29 cellular contexts compared by ENCODE assay signal in the genomic region with DNA sequence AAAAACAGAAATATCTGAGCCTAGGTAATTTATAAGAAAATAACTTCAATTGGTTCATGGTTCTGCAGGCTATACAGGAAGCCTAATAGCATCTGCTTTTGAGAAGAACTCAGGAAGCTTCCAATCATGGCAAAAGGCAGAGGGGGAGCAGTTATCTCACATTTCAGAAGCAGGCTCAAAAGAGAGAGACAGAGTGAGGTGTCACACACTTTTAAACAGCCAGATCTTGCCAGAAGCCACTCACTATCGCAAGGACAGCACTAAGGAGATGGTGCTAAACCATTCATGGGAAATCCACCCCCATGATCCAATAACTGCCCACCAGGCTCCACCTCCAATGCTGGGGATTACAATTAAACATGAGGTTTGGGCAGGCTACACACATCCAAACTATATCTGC. TPM values are rescaled to one million over a fixed set of nuclear protein-coding genes. Genes with fewer than 3 reads are reported as not detected.
A peak's percentile ranks its signal among the peaks of the same experiment; 100 is the strongest.
DNase-seq lines count a peak whose midpoint lies in the region; ATAC-seq, FAIRE-seq and TF ChIP-seq lines count a peak whose summit lies in the region.
"Had no signal": no experiment of that assay in that cellular context is flagged by ENCODE, and none has a peak within 500 bp of the region (broad histone marks: within the 10 kb centered on the region; RNA-seq: fewer than 3 reads in every experiment).

No MANE protein-coding gene starts in this region.

- no peak for FAIRE-seq in K562 (lab: Jason Lieb, UNC)
- FAIRE-seq in kidney (lab: Jason Lieb, UNC): no peak
- FAIRE-seq: A549, GM12878, GM12892, GM18507 had no signal

- H3K9me3 Mint-ChIP-seq in GM23338: no peaks in the 10 kb centered on the region
- peaks cover under 1% of the 10 kb centered on the region for H3K9me3 Mint-ChIP-seq in stimulated activated memory B cell treated with anti-CD40 and anti-IgM and Interleukin-4, amounts not matched to agents 10 μg/mL and 1 μg/mL and 100 μg/mL, for 72 hours
- H3K9me3 Mint-ChIP-seq in CD8-positive, alpha-beta T cell: no peaks in the 10 kb centered on the region

- no peak overlapping the region for H2BK15ac ChIP-seq in mesendoderm (replicated peaks; ENCODE audit: low read depth)

- TF ChIP-seq CTCF in GM23338 (conservative IDR thresholded peaks at IDR 0.05; ENCODE audit: low read depth in 2 of 2) (no peak), K562 (IDR thresholded peaks at IDR 0.05 in 2 of 3, conservative IDR thresholded peaks at IDR 0.05 in 1 of 3; ENCODE audit: insufficient read depth in 2 of 3, low read depth in 1 of 3, low read length in 3 of 3) (no peak), kidney (IDR thresholded peaks at IDR 0.05; ENCODE audit: borderline replicate concordance, extremely low read depth, insufficient read depth) (no peak)
- TF ChIP-seq CTCF in CD8-positive, alpha-beta T cell (IDR thresholded peaks at IDR 0.05): no peak

- POLR2A ChIA-PET in K562 (lab: Yijun Ruan, JAX): no interaction called here
- POLR2A ChIA-PET in CD8-positive, alpha-beta T cell (lab: Charles Lee): no interaction called here

- TF ChIP-seq RAD21 in K562 (CRISPR knock-in tag; conservative IDR thresholded peaks at IDR 0.05 in 1 of 2, IDR thresholded peaks at IDR 0.05 in 1 of 2): no peak

- H2AK5ac ChIP-seq in mesendoderm (ENCODE audit: low read length): no peak overlapping the region

- H3K4me3 Mint-ChIP-seq in GM23338: no peak overlapping the region
- no peak overlapping the region for H3K4me3 Mint-ChIP-seq in stimulated activated memory B cell treated with anti-CD40 and anti-IgM and Interleukin-4, amounts not matched to agents 10 μg/mL and 1 μg/mL and 100 μg/mL, for 72 hours
- H3K4me3 Mint-ChIP-seq in CD8-positive, alpha-beta T cell: no peak overlapping the region
- H3K4me3 Mint-ChIP-seq: B cell; CD4-positive, alpha-beta T cell; CD8-positive, alpha-beta memory T cell had no signal

- H3K36me3 Mint-ChIP-seq in GM23338 (ENCODE audit: low read depth): no peaks in the 10 kb centered on the region
- no peaks in the 10 kb centered on the region for H3K36me3 Mint-ChIP-seq in stimulated activated memory B cell treated with anti-CD40 and anti-IgM and Interleukin-4, amounts not matched to agents 10 μg/mL and 1 μg/mL and 100 μg/mL, for 72 hours
- H3K36me3 Mint-ChIP-seq in CD8-positive, alpha-beta T cell: no peaks in the 10 kb centered on the region
- H3K36me3 Mint-ChIP-seq: CD8-positive, alpha-beta memory T cell had no signal

- H3K18ac ChIP-seq in mesendoderm (ENCODE audit: low read length): no peak overlapping the region

- H3K79me2 ChIP-seq in GM23338 (replicated peaks; ENCODE audit: insufficient read depth) (no peaks in the 10 kb centered on the region), K562 (ENCODE audit: control insufficient read depth, insufficient read depth, low read length) (no peaks in the 10 kb centered on the region), mesendoderm (ENCODE audit: control insufficient read depth, insufficient read depth, low read length) (no peaks in the 10 kb centered on the region)

- ATAC-seq in GM23338 (no peak), K562 (peak; percentile 61)
- ATAC-seq in stimulated activated memory B cell treated with anti-CD40 and anti-IgM and Interleukin-4, amounts not matched to agents 10 μg/mL and 1 μg/mL and 100 μg/mL, for 72 hours: peak; percentile 12
- no peak for ATAC-seq in CD8-positive, alpha-beta T cell
- ATAC-seq: A549, GM12878 had no signal

- H3K27me3 Mint-ChIP-seq in GM23338 (ENCODE audit: insufficient read depth, low read depth, poor library complexity): no peaks in the 10 kb centered on the region
- H3K27me3 Mint-ChIP-seq in stimulated activated memory B cell treated with anti-CD40 and anti-IgM and Interleukin-4, amounts not matched to agents 10 μg/mL and 1 μg/mL and 100 μg/mL, for 72 hours: no peaks in the 10 kb centered on the region
- H3K27me3 Mint-ChIP-seq in CD8-positive, alpha-beta T cell (ENCODE audit: low read depth): no peaks in the 10 kb centered on the region
- H3K27me3 Mint-ChIP-seq: B cell; CD4-positive, alpha-beta T cell; CD8-positive, alpha-beta memory T cell had no signal

- TF ChIP-seq EP300 in K562 (IDR thresholded peaks at IDR 0.05; ENCODE audit: low read length): no peak

- no peak overlapping the region for H4K5ac ChIP-seq in mesendoderm (ENCODE audit: low read length)

- no peak overlapping the region for H4K8ac ChIP-seq in mesendoderm (ENCODE audit: low read depth, low read length)

- no peaks in the 10 kb centered on the region for H3F3A ChIP-seq in GM23338 (replicated peaks; ENCODE audit: low read depth)

- no peak overlapping the region for H2BK5ac ChIP-seq in mesendoderm (ENCODE audit: low read length)

- CTCF ChIA-PET in K562 (lab: Yijun Ruan, JAX; ENCODE audit: low intra/inter-chr PET ratio): no interaction called here
- CTCF ChIA-PET in CD8-positive, alpha-beta T cell (lab: Charles Lee): no interaction called here

- DNase-seq in GM23338 (ENCODE audit: low spot score): no peak
- peak in 1 of 4 experiments; percentile 6 for DNase-seq in K562 (ENCODE audit: extremely low read depth in 1 of 4, low spot score in 3 of 4)
- peak; percentile 32 for DNase-seq in mesendoderm
- no peak for DNase-seq in CD8-positive, alpha-beta T cell
- DNase-seq in medulla oblongata (ENCODE audit: extremely low spot score): no peak
- DNase-seq in 8988T: no peak
- DNase-seq in kidney: no peak
- DNase-seq: AML-193; CD4-positive, alpha-beta T cell; CD8-positive, alpha-beta memory T cell; COR-L47; DMS 273 treated with DMSO at 0.1 percent for 48 hours; DMS153; DMS53; DMS79; DND-41; EL; GDM1 had no signal

- no peak overlapping the region for H2BK120ac ChIP-seq in mesendoderm (ENCODE audit: low read depth, low read length)

- H3K9ac ChIP-seq in K562 (ENCODE audit: insufficient read depth in 1 of 2, low read depth in 2 of 2, low read length in 2 of 2): no peak overlapping the region
- H3K9ac ChIP-seq in mesendoderm (ENCODE audit: low read length): no peak overlapping the region
- H3K9ac ChIP-seq in kidney (ENCODE audit: low read length in 2 of 2): no peak overlapping the region
- H3K9ac ChIP-seq: BLaER1 treated with 17β-estradiol and CSF1 and Interleukin-3, amounts not matched to agents 10 nM and 100 nM had no signal

- H3K9me2 ChIP-seq in GM23338 (ENCODE audit: insufficient read depth): no peaks in the 10 kb centered on the region

- in situ Hi-C loops in K562 (cut with MboI): no loop called here

- H3K4ac ChIP-seq in mesendoderm (ENCODE audit: low read depth, low read length): no peak overlapping the region

- H3K4me1 Mint-ChIP-seq in GM23338: no peaks in the 10 kb centered on the region
- no peaks in the 10 kb centered on the region for H3K4me1 Mint-ChIP-seq in stimulated activated memory B cell treated with anti-CD40 and anti-IgM and Interleukin-4, amounts not matched to agents 10 μg/mL and 1 μg/mL and 100 μg/mL, for 72 hours
- H3K4me1 Mint-ChIP-seq in CD8-positive, alpha-beta T cell (ENCODE audit: low read depth): no peaks in the 10 kb centered on the region
- H3K4me1 Mint-ChIP-seq: B cell; CD8-positive, alpha-beta memory T cell had no signal

- H3K9me3 ChIP-seq in K562 (replicated peaks; ENCODE audit: control insufficient read depth, insufficient read depth, low read depth, low read length): no peaks in the 10 kb centered on the region
- H3K9me3 ChIP-seq in CD8-positive, alpha-beta T cell (ENCODE audit: low read length): no peaks in the 10 kb centered on the region
- no peaks in the 10 kb centered on the region for H3K9me3 ChIP-seq in kidney (ENCODE audit: control insufficient read depth in 1 of 2, low read length in 2 of 2)
- H3K9me3 ChIP-seq: A549; BLaER1 treated with 17β-estradiol and CSF1 and Interleukin-3, amounts not matched to agents 10 nM and 100 nM had no signal

- no peak overlapping the region for H3K56ac ChIP-seq in mesendoderm (ENCODE audit: low read length)

- no peaks in the 10 kb centered on the region for H3K36me3 ChIP-seq in GM23338 (ENCODE audit: insufficient read depth)
- H3K36me3 ChIP-seq in K562 (ENCODE audit: control insufficient read depth, insufficient read depth, low read length): no peaks in the 10 kb centered on the region
- no peaks in the 10 kb centered on the region for H3K36me3 ChIP-seq in mesendoderm (ENCODE audit: control insufficient read depth, insufficient read depth, low read length)
- no peaks in the 10 kb centered on the region for H3K36me3 ChIP-seq in CD8-positive, alpha-beta T cell (ENCODE audit: insufficient read depth, low read length)
- H3K36me3 ChIP-seq in kidney (ENCODE audit: control insufficient read depth in 1 of 2, insufficient read depth in 2 of 2, low read length in 2 of 2): no peaks in the 10 kb centered on the region

- H3K4me3 ChIP-seq in GM23338: no peak overlapping the region
- H3K4me3 ChIP-seq in K562: no peak overlapping the region
- H3K4me3 ChIP-seq in mesendoderm (ENCODE audit: low read length): no peak overlapping the region
- H3K4me3 ChIP-seq in CD8-positive, alpha-beta T cell (ENCODE audit: low read depth, low read length): no peak overlapping the region
- H3K4me3 ChIP-seq in kidney (ENCODE audit: low read length in 2 of 2): no peak overlapping the region
- H3K4me3 ChIP-seq: A549; BLaER1 treated with 17β-estradiol and CSF1 and Interleukin-3, amounts not matched to agents 10 nM and 100 nM; GM12878 had no signal

- H3K4me2 ChIP-seq in GM23338 (no peak overlapping the region), K562 (ENCODE audit: insufficient read depth, low read length) (no peak overlapping the region), mesendoderm (ENCODE audit: low read length) (no peak overlapping the region)
- H3K4me2 ChIP-seq: A549; BLaER1 treated with 17β-estradiol and CSF1 and Interleukin-3, amounts not matched to agents 10 nM and 100 nM had no signal

- no TSS peak for BruUV-seq in K562 (replicated peaks; lab: Mats Ljungman, UMichigan)

- intact Hi-C loops in K562 (cut with micrococcal nuclease): no loop called here
- intact Hi-C loops in CD8-positive, alpha-beta T cell (cut with DNase I, micrococcal nuclease): no loop called here
- intact Hi-C loops in kidney (cut with DNase I): no loop called here

- H3K27ac Mint-ChIP-seq in GM23338: peak overlapping the region; percentile 22; the same call in 1 of the 2 replicates
- H3K27ac Mint-ChIP-seq in stimulated activated memory B cell treated with anti-CD40 and anti-IgM and Interleukin-4, amounts not matched to agents 10 μg/mL and 1 μg/mL and 100 μg/mL, for 72 hours: no peak overlapping the region
- no peak overlapping the region for H3K27ac Mint-ChIP-seq in CD8-positive, alpha-beta T cell
- H3K27ac Mint-ChIP-seq: B cell; CD4-positive, alpha-beta T cell; CD8-positive, alpha-beta memory T cell had no signal

- no peaks in the 10 kb centered on the region for H3K9me1 ChIP-seq in K562 (ENCODE audit: control insufficient read depth, insufficient read depth, low read length)

- H3K23ac ChIP-seq in mesendoderm (ENCODE audit: low read length): no peak overlapping the region

- H3K27me3 ChIP-seq in GM23338 (ENCODE audit: insufficient read depth): no peaks in the 10 kb centered on the region
- no peaks in the 10 kb centered on the region for H3K27me3 ChIP-seq in K562 (ENCODE audit: control insufficient read depth in 2 of 2, insufficient read depth in 2 of 2, low read length in 2 of 2)
- no peaks in the 10 kb centered on the region for H3K27me3 ChIP-seq in mesendoderm (ENCODE audit: insufficient read depth, low read length, poor library complexity)
- no peaks in the 10 kb centered on the region for H3K27me3 ChIP-seq in CD8-positive, alpha-beta T cell (ENCODE audit: insufficient read depth, low read length)
- H3K27me3 ChIP-seq: BLaER1 treated with 17β-estradiol and CSF1 and Interleukin-3, amounts not matched to agents 10 nM and 100 nM had no signal

- H3K27ac ChIP-seq in GM23338 (ENCODE audit: low read depth) (no peak overlapping the region), K562 (ENCODE audit: extremely low read depth, low read depth, low read length) (no peak overlapping the region), mesendoderm (ENCODE audit: low read depth, low read length) (no peak overlapping the region), kidney (ENCODE audit: low read depth in 2 of 2, low read length in 2 of 2) (no peak overlapping the region)
- no peak overlapping the region for H3K27ac ChIP-seq in CD8-positive, alpha-beta T cell (ENCODE audit: low read depth, low read length)
- H3K27ac ChIP-seq: A549; BLaER1 treated with 17β-estradiol and CSF1 and Interleukin-3, amounts not matched to agents 10 nM and 100 nM; C4-2B had no signal

- WGBS in K562 (ENCODE audit: insufficient coverage, low coverage, missing lambda C conversion rate): 21% methylated on average over 1 of the region's 1 CpG
- WGBS in mesendoderm (ENCODE audit: extremely low coverage, insufficient coverage, low lambda C conversion rate): no CpG with 5 or more reads among the region's 1 CpG

- H3K79me1 ChIP-seq in mesendoderm (ENCODE audit: low read length): no peaks in the 10 kb centered on the region

- H4K20me1 ChIP-seq in GM23338 (replicated peaks; ENCODE audit: insufficient read depth): no peaks in the 10 kb centered on the region
- no peaks in the 10 kb centered on the region for H4K20me1 ChIP-seq in K562 (replicated peaks; ENCODE audit: control insufficient read depth, insufficient read depth, low read length)

- no peak for TF ChIP-seq POLR2A in K562 (conservative IDR thresholded peaks at IDR 0.05)

- H2AFZ ChIP-seq in GM23338: peak overlapping the region; percentile 54; the same call in 1 of the 2 replicates
- H2AFZ ChIP-seq in K562 (ENCODE audit: low read depth, low read length): no peak overlapping the region; the same call in 1 of the 2 replicates

- no peaks in the 10 kb centered on the region for H3K4me1 ChIP-seq in GM23338 (ENCODE audit: insufficient read depth)
- H3K4me1 ChIP-seq in K562 (replicated peaks in 1 of 2; ENCODE audit: control insufficient read depth in 2 of 2, insufficient read depth in 2 of 2, low read length in 2 of 2): no peaks in the 10 kb centered on the region
- no peaks in the 10 kb centered on the region for H3K4me1 ChIP-seq in mesendoderm (ENCODE audit: control insufficient read depth, low read depth, low read length)
- H3K4me1 ChIP-seq in CD8-positive, alpha-beta T cell (ENCODE audit: insufficient read depth, low read length): no peaks in the 10 kb centered on the region
- H3K4me1 ChIP-seq in kidney (ENCODE audit: control insufficient read depth in 1 of 2, insufficient read depth in 1 of 2, low read depth in 1 of 2, low read length in 2 of 2): no peaks in the 10 kb centered on the region
- H3K4me1 ChIP-seq: A549 had no signal

RNA-seq across cellular contexts. Expression of a gene that starts 25.5 kb away (rescaled TPM):
- total RNA-seq in GM23338 (2014; rRNA removed; shearing (Covaris generic)): not detected in 2 replicates
- polyA plus RNA-seq in GM23338 (2016; fragmentation: Nextera tagmentation; extraction: Ambion mirVana) (not detected in 2 replicates), K562 (2011; rRNA removed) (0.06 TPM in 1 of 2 replicates, not detected in the other), K562 (2014; fragmentation: Illumina TruSeq; extraction: Trizol) (0.04 and 0.08 TPM in 2 replicates), K562 (2014; fragmentation: Nextera tagmentation; extraction: Ambion mirVana) (under 1 TPM in 1 of 2 experiments, not detected in 1; 0.03 TPM), K562 (2014; rRNA removed) (not detected in 2 replicates), kidney (ENCODE audit: insufficient read depth, low read depth, low replicate concordance) (0.34 TPM)
- not detected in 2 replicates for total RNA-seq in K562 (2011; cell fraction: chromatin; rRNA removed; ENCODE audit: low replicate concordance)
- total RNA-seq in K562 (2011; cell fraction: nucleolus; rRNA removed): not detected in 2 replicates
- total RNA-seq in K562 (2011; cell fraction: nucleoplasm; rRNA removed): not detected in 2 replicates
- total RNA-seq in K562 (2014; rRNA removed) (not detected in 2 replicates), K562 (2014; rRNA removed; fragmentation: Illumina TruSeq; extraction: Trizol) (0.10 TPM in 1 of 2 replicates, not detected in the other), K562 (2015; rRNA removed; fragmentation: Illumina TruSeq; extraction: Trizol) (0.11 and 0.19 TPM in 2 replicates), K562 (2021) (not detected in 2 replicates), kidney (6.2 TPM)
- polyA plus RNA-seq in K562 (2011; cell fraction: cytosol; rRNA removed): 0.03 TPM in 1 of 2 replicates, not detected in the other
- not detected in 2 replicates for polyA plus RNA-seq in K562 (2011; cell fraction: nucleus; rRNA removed)
- 0.07 and 0.09 TPM in 2 replicates for polyA plus RNA-seq in K562 (2012)
- 0.12 TPM in 1 of 2 replicates, not detected in the other for polyA minus RNA-seq in K562 (2011; rRNA and poly(A)+ RNA removed)
- not detected in 2 replicates for polyA minus RNA-seq in K562 (2011; cell fraction: cytosol; rRNA and poly(A)+ RNA removed)
- 0.22 TPM in 1 of 2 replicates, not detected in the other for polyA minus RNA-seq in K562 (2011; cell fraction: nucleus; rRNA and poly(A)+ RNA removed)
- polyA plus RNA-seq in mesendoderm (2013, experiment 1 of 2): not detected
- not detected for polyA plus RNA-seq in mesendoderm (2013, experiment 2 of 2)
- total RNA-seq in CD8-positive, alpha-beta T cell: under 1 TPM in 1 of 2 experiments, not detected in 1; 0.24 TPM
- total RNA-seq: B cell, Daoy, G401, GM12878 had no signal
- polyA plus RNA-seq: A549, BJ, GM12878 had no signal

Comparison
In these comparisons a context has a peak if more than half of its experiments do, and no peak if none do; other contexts are left out.
1. ATAC-seq: peak in K562 (single experiment) and stimulated activated memory B cell treated with anti-CD40 and anti-IgM and Interleukin-4, amounts not matched to agents 10 μg/mL and 1 μg/mL and 100 μg/mL, for 72 hours (single experiment); none in GM23338 (single experiment) and CD8-positive, alpha-beta T cell (single experiment).